Comparison of ENCODE assay signal across 28 cellular contexts in the genomic region with DNA sequence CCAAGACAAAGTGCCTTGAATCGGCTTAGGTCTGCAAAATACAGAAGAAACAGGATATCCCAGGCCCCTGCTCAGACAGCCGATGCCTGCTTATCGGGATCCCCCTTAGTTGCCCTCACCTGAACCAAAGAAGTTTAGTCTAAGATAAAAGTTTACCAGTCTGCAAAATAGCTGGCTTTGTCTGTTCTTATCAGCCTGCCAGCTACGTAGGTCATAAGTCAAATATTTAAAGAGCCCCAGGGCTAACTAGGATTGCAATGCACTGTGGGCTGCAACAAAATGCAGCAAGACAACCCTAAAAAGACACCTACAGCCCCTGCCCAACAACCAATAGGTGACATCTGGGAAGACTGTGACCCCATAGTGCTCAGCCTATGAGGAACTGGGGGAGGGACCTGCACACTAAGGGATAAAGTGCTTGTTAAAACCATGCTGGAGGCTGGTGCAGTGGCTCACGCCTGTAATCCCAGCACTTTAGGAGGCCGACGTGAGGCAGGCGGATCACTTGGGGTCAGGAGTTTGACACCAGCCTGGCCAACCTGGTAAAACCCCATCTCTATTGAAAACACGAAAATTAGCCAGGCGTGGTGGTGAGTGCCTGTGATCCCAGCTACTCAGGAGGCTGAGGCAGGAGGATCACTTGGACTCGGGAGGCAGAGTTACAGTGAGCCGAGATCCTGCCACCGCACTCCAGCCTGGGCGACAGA. TPM values are rescaled to one million over a fixed set of nuclear protein-coding genes. Genes with fewer than 3 reads are reported as not detected.
DNase-seq lines count a peak whose midpoint lies in the region; ATAC-seq, FAIRE-seq and TF ChIP-seq lines count a peak whose summit lies in the region.
"Had no signal": no experiment of that assay in that cellular context is flagged by ENCODE, and none has a peak within 500 bp of the region (broad histone marks: within the 10 kb centered on the region; RNA-seq: fewer than 3 reads in every experiment).

No MANE protein-coding gene starts in this region.

- no peaks in the 10 kb centered on the region for H3K9me1 ChIP-seq in K562 (ENCODE audit: control insufficient read depth, insufficient read depth, low read length)

- TF ChIP-seq RAD21 in K562 (CRISPR knock-in tag; conservative IDR thresholded peaks at IDR 0.05 in 1 of 2, IDR thresholded peaks at IDR 0.05 in 1 of 2): no peak

- POLR2A ChIA-PET in K562 (lab: Yijun Ruan, JAX): interaction anchor here (0.9 kb wide), 2 partner anchors 9 to 12 kb away, joined by 3 read pairs; no protein-coding TSS in a partner anchor

- no TSS peak for BruUV-seq in K562 (replicated peaks; lab: Mats Ljungman, UMichigan)

- WGBS in K562 (ENCODE audit: insufficient coverage, low coverage, missing lambda C conversion rate): 3% methylated on average over 14 of the region's 14 CpGs
- WGBS in adrenal gland, 4 donors: 67 to 79% (median 76%) methylated on average over 10 to 14 of the region's 14 CpGs
- WGBS in stomach, 5 donors: 49 to 61% (median 54%) methylated on average over 14 of the region's 14 CpGs

- no peaks in the 10 kb centered on the region for H4K20me1 ChIP-seq in K562 (replicated peaks; ENCODE audit: control insufficient read depth, insufficient read depth, low read length)

- TF ChIP-seq EP300 in K562 (IDR thresholded peaks at IDR 0.05; ENCODE audit: low read length) (no peak), stomach (IDR thresholded peaks at IDR 0.05) (no peak)

- H3K4me1 ChIP-seq in K562 (replicated peaks in 1 of 2; ENCODE audit: control insufficient read depth in 2 of 2, insufficient read depth in 2 of 2, low read length in 2 of 2) (peaks cover 0 to 16% of the 10 kb centered on the region in 2 experiments; a peak in 3 of 5 replicates), adrenal gland (replicated peaks in 1 of 2) (no peaks in the 10 kb centered on the region), stomach (peaks cover 0 to 21% (median 14%) of the 10 kb centered on the region in 4 donors)
- H3K4me1 ChIP-seq: psoas muscle, suprapubic skin, vagina had no signal

- no peaks in the 10 kb centered on the region for H3K27me3 Mint-ChIP-seq in progenitor cell of endocrine pancreas
- no peaks in the 10 kb centered on the region for H3K27me3 Mint-ChIP-seq in mesothelial cell of epicardium (ENCODE audit: low read depth)
- H3K27me3 Mint-ChIP-seq: brain had no signal

- H2AFZ ChIP-seq in K562 (ENCODE audit: low read depth, low read length): no peak overlapping the region
- H2AFZ ChIP-seq: GM23248 had no signal

- H3K79me2 ChIP-seq in K562 (ENCODE audit: control insufficient read depth, insufficient read depth, low read length): no peaks in the 10 kb centered on the region

- in situ Hi-C loops in K562 (cut with MboI): no loop called here

- H3K9me3 Mint-ChIP-seq in progenitor cell of endocrine pancreas (ENCODE audit: low read depth) (peaks cover 20% of the 10 kb centered on the region), mesothelial cell of epicardium (peaks cover 4% of the 10 kb centered on the region)
- H3K9me3 Mint-ChIP-seq: CD8-positive, alpha-beta memory T cell had no signal

- H3K4me1 Mint-ChIP-seq in progenitor cell of endocrine pancreas (ENCODE audit: low read depth) (peaks cover 11% of the 10 kb centered on the region), mesothelial cell of epicardium (peaks cover 4% of the 10 kb centered on the region)
- H3K4me1 Mint-ChIP-seq: brain had no signal

- TF ChIP-seq CTCF in K562 (IDR thresholded peaks at IDR 0.05 in 2 of 3, conservative IDR thresholded peaks at IDR 0.05 in 1 of 3; ENCODE audit: insufficient read depth in 2 of 3, low read depth in 1 of 3, low read length in 3 of 3) (no peak), progenitor cell of endocrine pancreas (IDR thresholded peaks at IDR 0.05; ENCODE audit: unreplicated experiment) (no peak), mesothelial cell of epicardium (IDR thresholded peaks at IDR 0.05; ENCODE audit: unreplicated experiment) (no peak), adrenal gland (IDR thresholded peaks at IDR 0.05) (no peak), stomach (IDR thresholded peaks at IDR 0.05) (no peak)

- peak overlapping the region; percentile 80 for H3K27ac Mint-ChIP-seq in progenitor cell of endocrine pancreas
- H3K27ac Mint-ChIP-seq in mesothelial cell of epicardium: no peak overlapping the region
- H3K27ac Mint-ChIP-seq: brain had no signal

- H3K27ac ChIP-seq in K562 (ENCODE audit: extremely low read depth, low read depth, low read length) (no peak overlapping the region), adrenal gland (no peak overlapping the region), stomach (no peak overlapping the region)
- H3K27ac ChIP-seq: GM23248, psoas muscle, suprapubic skin, vagina had no signal

- no peak overlapping the region for H3K4me2 ChIP-seq in K562 (ENCODE audit: insufficient read depth, low read length)

- H3K4me3 ChIP-seq in K562: no peak overlapping the region
- H3K4me3 ChIP-seq in adrenal gland: no peak overlapping the region
- no peak overlapping the region for H3K4me3 ChIP-seq in stomach
- H3K4me3 ChIP-seq: GM23248, psoas muscle, suprapubic skin, vagina had no signal

- no peak for ATAC-seq in K562
- ATAC-seq: left ventricle myocardium superior, psoas muscle had no signal

- H3K27me3 ChIP-seq in K562 (ENCODE audit: control insufficient read depth in 2 of 2, insufficient read depth in 2 of 2, low read length in 2 of 2) (peaks cover 11 to 43% of the 10 kb centered on the region in 2 experiments; a peak in 4 of 5 replicates), adrenal gland (no peaks in the 10 kb centered on the region), stomach (peaks cover 0 to 7% (median 0%) of the 10 kb centered on the region in 3 donors)
- H3K27me3 ChIP-seq: vagina had no signal

- H3K36me3 ChIP-seq in K562 (ENCODE audit: control insufficient read depth, insufficient read depth, low read length) (no peaks in the 10 kb centered on the region), adrenal gland (replicated peaks in 1 of 2) (no peaks in the 10 kb centered on the region), stomach (peaks cover 0 to under 1% (median 0%) of the 10 kb centered on the region in 4 donors)
- H3K36me3 ChIP-seq: suprapubic skin, vagina had no signal

- H3K9me3 ChIP-seq in K562 (replicated peaks; ENCODE audit: control insufficient read depth, insufficient read depth, low read depth, low read length) (no peaks in the 10 kb centered on the region), adrenal gland (replicated peaks in 1 of 3) (no peaks in the 10 kb centered on the region), stomach (no peaks in the 10 kb centered on the region)
- H3K9me3 ChIP-seq: psoas muscle, suprapubic skin, vagina had no signal

- peak overlapping the region; percentile 44 for H3K4me3 Mint-ChIP-seq in progenitor cell of endocrine pancreas (ENCODE audit: low read depth)
- H3K4me3 Mint-ChIP-seq in mesothelial cell of epicardium: no peak overlapping the region
- H3K4me3 Mint-ChIP-seq: brain; CD8-positive, alpha-beta memory T cell had no signal

- H3K9ac ChIP-seq in K562 (ENCODE audit: insufficient read depth in 1 of 2, low read depth in 2 of 2, low read length in 2 of 2): no peak overlapping the region
- H3K9ac ChIP-seq: GM23248 had no signal

- intact Hi-C loops in K562 (cut with micrococcal nuclease): no loop called here
- intact Hi-C loops in adrenal gland (cut with DNase I): no loop called here
- intact Hi-C loops in stomach (cut with DNase I; ENCODE audit: low total_unique reads): no loop called here

- peaks cover 5% of the 10 kb centered on the region for H3K36me3 Mint-ChIP-seq in progenitor cell of endocrine pancreas (ENCODE audit: insufficient read depth)
- H3K36me3 Mint-ChIP-seq in mesothelial cell of epicardium: peaks cover under 1% of the 10 kb centered on the region
- H3K36me3 Mint-ChIP-seq: brain; CD8-positive, alpha-beta memory T cell had no signal

- CTCF ChIA-PET in K562 (lab: Yijun Ruan, JAX; ENCODE audit: low intra/inter-chr PET ratio): no interaction called here

- FAIRE-seq in K562 (lab: Jason Lieb, UNC): no peak

- peak; percentile 62 for DNase-seq in ELF-1 (ENCODE audit: low read depth, low spot score)
- peak; percentile 24 for DNase-seq in M059J (ENCODE audit: low read depth)
- DNase-seq in K562 (ENCODE audit: extremely low read depth in 1 of 4, low spot score in 3 of 4): peak in 1 of 4 experiments; percentile 11
- DNase-seq in progenitor cell of endocrine pancreas (ENCODE audit: low spot score, unreplicated experiment): no peak
- no peak for DNase-seq in mesothelial cell of epicardium (ENCODE audit: low spot score in 2 of 2, unreplicated experiment in 2 of 2)
- DNase-seq in adrenal gland: no peak
- no peak for DNase-seq in stomach
- DNase-seq: activated CD4-positive, alpha-beta T cell treated with anti-CD3 and anti-CD28 coated beads, Interleukin-2, amount 50 U/mL, for 48 hours; activated CD4-positive, CD25-positive, alpha-beta regulatory T cell; activated gamma-delta T cell; CD8-positive, alpha-beta memory T cell; DND-41; foreskin fibroblast; GM23248; KG1; left ventricle myocardium superior; NCI-H1092 treated with DMSO at 0.1 percent for 48 hours; psoas muscle; stimulated activated CD4-positive, alpha-beta T cell treated with anti-CD3 and anti-CD28 coated beads, Interleukin-1b, Interleukin-23, amount 100 ng/mL, for 48 hours; T-helper 2 cell had no signal

- no peak for TF ChIP-seq POLR2A in K562 (conservative IDR thresholded peaks at IDR 0.05)
- TF ChIP-seq POLR2A in adrenal gland (IDR thresholded peaks at IDR 0.05): no peak
- TF ChIP-seq POLR2A in stomach (IDR thresholded peaks at IDR 0.05): no peak

RNA-seq across cellular contexts. Expression of gene LRRC3, which starts 27.4 kb away (rescaled TPM):
- total RNA-seq in M059J (2014; rRNA removed; shearing (Covaris generic)): not detected in 2 replicates
- total RNA-seq in K562 (2011; cell fraction: chromatin; rRNA removed; ENCODE audit: low replicate concordance): 0.07 and 0.25 TPM in 2 replicates
- 0.17 and 0.26 TPM in 2 replicates for total RNA-seq in K562 (2011; cell fraction: nucleolus; rRNA removed)
- total RNA-seq in K562 (2011; cell fraction: nucleoplasm; rRNA removed): 0.07 and 0.15 TPM in 2 replicates
- not detected in 2 replicates for total RNA-seq in K562 (2014; rRNA removed)
- not detected in 2 replicates for total RNA-seq in K562 (2014; rRNA removed; fragmentation: Illumina TruSeq; extraction: Trizol)
- total RNA-seq in K562 (2015; rRNA removed; fragmentation: Illumina TruSeq; extraction: Trizol): not detected in 2 replicates
- 0.04 TPM in 2 replicates for total RNA-seq in K562 (2021)
- 0.03 and 0.04 TPM in 2 replicates for polyA plus RNA-seq in K562 (2011; rRNA removed)
- polyA plus RNA-seq in K562 (2011; cell fraction: cytosol; rRNA removed): 0.04 and 0.07 TPM in 2 replicates
- polyA plus RNA-seq in K562 (2011; cell fraction: nucleus; rRNA removed): 0.03 and 0.04 TPM in 2 replicates
- 0.03 and 0.04 TPM in 2 replicates for polyA plus RNA-seq in K562 (2012)
- not detected in 2 replicates for polyA plus RNA-seq in K562 (2014; fragmentation: Illumina TruSeq; extraction: Trizol)
- not detected for polyA plus RNA-seq in K562 (2014; fragmentation: Nextera tagmentation; extraction: Ambion mirVana)
- polyA plus RNA-seq in K562 (2014; rRNA removed): 0.03 TPM in 1 of 2 replicates, not detected in the other
- polyA minus RNA-seq in K562 (2011; rRNA and poly(A)+ RNA removed): 0.07 TPM in 1 of 2 replicates, not detected in the other
- not detected in 2 replicates for polyA minus RNA-seq in K562 (2011; cell fraction: cytosol; rRNA and poly(A)+ RNA removed)
- under 0.01 and 0.13 TPM in 2 replicates for polyA minus RNA-seq in K562 (2011; cell fraction: nucleus; rRNA and poly(A)+ RNA removed)
- 5.1 and 5.7 TPM in 2 replicates for total RNA-seq in progenitor cell of endocrine pancreas
- total RNA-seq in mesothelial cell of epicardium: 10.9 to 11.9 TPM (median 11.8 TPM) in 3 replicates
- 1 to 10 TPM in 7 of 8 donors, under 1 TPM in 1; 0.97 to 3.2 (median 2.3) TPM for total RNA-seq in adrenal gland
- 1 to 10 TPM in 2 of 3 donors, under 1 TPM in 1; 0.97 to 1.9 (median 1.0) TPM for polyA plus RNA-seq in adrenal gland
- 1 to 10 TPM; 1.2 to 8.0 (median 5.5) TPM for total RNA-seq in stomach
- 1 to 10 TPM in 2 of 3 donors, under 1 TPM in 1; 0.76 to 1.3 (median 1.3) TPM for polyA plus RNA-seq in stomach

RNA-seq across cellular contexts. Expression of gene KRTAP10-1, which starts 57.3 kb away (rescaled TPM):
- total RNA-seq in M059J (2014; rRNA removed; shearing (Covaris generic)): not detected in 2 replicates
- total RNA-seq in K562 (2011; cell fraction: chromatin; rRNA removed; ENCODE audit: low replicate concordance): not detected in 2 replicates
- not detected in 2 replicates for total RNA-seq in K562 (2011; cell fraction: nucleolus; rRNA removed)
- not detected in 2 replicates for total RNA-seq in K562 (2011; cell fraction: nucleoplasm; rRNA removed)
- total RNA-seq in K562 (2014; rRNA removed): not detected in 2 replicates
- not detected in 2 replicates for total RNA-seq in K562 (2014; rRNA removed; fragmentation: Illumina TruSeq; extraction: Trizol)
- not detected in 2 replicates for total RNA-seq in K562 (2015; rRNA removed; fragmentation: Illumina TruSeq; extraction: Trizol)
- total RNA-seq in K562 (2021): not detected in 2 replicates
- not detected in 2 replicates for polyA plus RNA-seq in K562 (2011; rRNA removed)
- not detected in 2 replicates for polyA plus RNA-seq in K562 (2011; cell fraction: cytosol; rRNA removed)
- polyA plus RNA-seq in K562 (2011; cell fraction: nucleus; rRNA removed): not detected in 2 replicates
- not detected in 2 replicates for polyA plus RNA-seq in K562 (2012)
- not detected in 2 replicates for polyA plus RNA-seq in K562 (2014; fragmentation: Illumina TruSeq; extraction: Trizol)
- not detected for polyA plus RNA-seq in K562 (2014; fragmentation: Nextera tagmentation; extraction: Ambion mirVana)
- not detected in 2 replicates for polyA plus RNA-seq in K562 (2014; rRNA removed)
- polyA minus RNA-seq in K562 (2011; rRNA and poly(A)+ RNA removed): not detected in 2 replicates
- polyA minus RNA-seq in K562 (2011; cell fraction: cytosol; rRNA and poly(A)+ RNA removed): not detected in 2 replicates
- not detected in 2 replicates for polyA minus RNA-seq in K562 (2011; cell fraction: nucleus; rRNA and poly(A)+ RNA removed)
- not detected in 2 replicates for total RNA-seq in progenitor cell of endocrine pancreas
- total RNA-seq in mesothelial cell of epicardium: not detected in 3 replicates
- total RNA-seq in adrenal gland: not detected
- polyA plus RNA-seq in adrenal gland: not detected
- total RNA-seq in stomach: not detected
- not detected for polyA plus RNA-seq in stomach
- total RNA-seq: CD8-positive, alpha-beta memory T cell; chondrocyte; epithelial cell of proximal tubule; GM23248; left ventricle myocardium superior; mucosa of gallbladder; NCI-H460; psoas muscle; skeletal muscle tissue; vagina had no signal
- polyA plus RNA-seq: CD8-positive, alpha-beta memory T cell; GM23248; psoas muscle had no signal

Comparison
In these comparisons a context has a peak if more than half of its experiments do, and no peak if none do; other contexts are left out.
1. DNase-seq: peak in ELF-1 (single experiment) and M059J (single experiment); none in progenitor cell of endocrine pancreas (single experiment), mesothelial cell of epicardium (0 of 2), adrenal gland (0 of 7) and stomach (single experiment).